In genomic region chr12:106359620-106360399, GRCh38 we compare ENCODE assay signal across 1 cellular context.
A peak's percentile ranks its signal among the peaks of the same experiment; 100 is the strongest.
TF ChIP-seq lines count a peak whose summit lies in the region.

No MANE protein-coding gene starts in this region.

TF ChIP-seq in liver, 16 proteins besides CTCF, POLR2A, EP300 and RAD21:
- TF ChIP-seq TAF1 (conservative IDR thresholded peaks at IDR 0.05), result peak; percentile 18
- TF ChIP-seq RXRA (IDR thresholded peaks at IDR 0.05), result no peak
- TF ChIP-seq NR2F2 (IDR thresholded peaks at IDR 0.05), result no peak
- TF ChIP-seq YY1 (IDR thresholded peaks at IDR 0.05), result peak; percentile 63
- TF ChIP-seq SP1 (IDR thresholded peaks at IDR 0.05), result peak; percentile 29
- TF ChIP-seq REST (IDR thresholded peaks at IDR 0.05), result peak; percentile 46
- no peak for TF ChIP-seq EGR1 (IDR thresholded peaks at IDR 0.05; ENCODE audit: low read depth in 2 of 2)
- TF ChIP-seq MAX (IDR thresholded peaks at IDR 0.05), result peak; percentile 10
- no peak for TF ChIP-seq ATF3 (IDR thresholded peaks at IDR 0.05)
- TF ChIP-seq ZBTB33 (IDR thresholded peaks at IDR 0.05), result no peak
- peak in 1 of 2 donors; percentile 6 for TF ChIP-seq JUND (IDR thresholded peaks at IDR 0.05)
- TF ChIP-seq HNF4A (conservative IDR thresholded peaks at IDR 0.05), result peak; percentile 54 to 76
- TF ChIP-seq FOXA2 (IDR thresholded peaks at IDR 0.05), result peak; percentile 51
- no peak for TF ChIP-seq GABPA (IDR thresholded peaks at IDR 0.05 in 1 of 2, conservative IDR thresholded peaks at IDR 0.05 in 1 of 2)
